Comparison of ENCODE assay signal across 1 cellular context in genomic region chr1:9428601-9429368, GRCh38.
TF ChIP-seq lines count a peak whose summit lies in the region.

No MANE protein-coding gene starts in this region.

TF ChIP-seq in WTC11, 78 proteins besides CTCF, POLR2A, EP300 and RAD21 (continued from another document):
- TF ChIP-seq USF2 (CRISPR knock-in tag; IDR thresholded peaks at IDR 0.05), result peak; percentile 94
- TF ChIP-seq FOXP4 (CRISPR knock-in tag; IDR thresholded peaks at IDR 0.05), result 0 out of 2 replicates have a peak, but pooled peaks have one; percentile 28
- no peak for TF ChIP-seq E2F1 (CRISPR knock-in tag; IDR thresholded peaks at IDR 0.05)
- TF ChIP-seq, protein P1, sequence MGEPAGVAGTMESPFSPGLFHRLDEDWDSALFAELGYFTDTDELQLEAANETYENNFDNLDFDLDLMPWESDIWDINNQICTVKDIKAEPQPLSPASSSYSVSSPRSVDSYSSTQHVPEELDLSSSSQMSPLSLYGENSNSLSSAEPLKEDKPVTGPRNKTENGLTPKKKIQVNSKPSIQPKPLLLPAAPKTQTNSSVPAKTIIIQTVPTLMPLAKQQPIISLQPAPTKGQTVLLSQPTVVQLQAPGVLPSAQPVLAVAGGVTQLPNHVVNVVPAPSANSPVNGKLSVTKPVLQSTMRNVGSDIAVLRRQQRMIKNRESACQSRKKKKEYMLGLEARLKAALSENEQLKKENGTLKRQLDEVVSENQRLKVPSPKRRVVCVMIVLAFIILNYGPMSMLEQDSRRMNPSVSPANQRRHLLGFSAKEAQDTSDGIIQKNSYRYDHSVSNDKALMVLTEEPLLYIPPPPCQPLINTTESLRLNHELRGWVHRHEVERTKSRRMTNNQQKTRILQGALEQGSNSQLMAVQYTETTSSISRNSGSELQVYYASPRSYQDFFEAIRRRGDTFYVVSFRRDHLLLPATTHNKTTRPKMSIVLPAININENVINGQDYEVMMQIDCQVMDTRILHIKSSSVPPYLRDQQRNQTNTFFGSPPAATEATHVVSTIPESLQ (CRISPR knock-in tag; IDR thresholded peaks at IDR 0.05), result no peak
- TF ChIP-seq ELF4 (CRISPR knock-in tag; IDR thresholded peaks at IDR 0.05; ENCODE audit: low read depth), result no peak
- TF ChIP-seq, protein P2, sequence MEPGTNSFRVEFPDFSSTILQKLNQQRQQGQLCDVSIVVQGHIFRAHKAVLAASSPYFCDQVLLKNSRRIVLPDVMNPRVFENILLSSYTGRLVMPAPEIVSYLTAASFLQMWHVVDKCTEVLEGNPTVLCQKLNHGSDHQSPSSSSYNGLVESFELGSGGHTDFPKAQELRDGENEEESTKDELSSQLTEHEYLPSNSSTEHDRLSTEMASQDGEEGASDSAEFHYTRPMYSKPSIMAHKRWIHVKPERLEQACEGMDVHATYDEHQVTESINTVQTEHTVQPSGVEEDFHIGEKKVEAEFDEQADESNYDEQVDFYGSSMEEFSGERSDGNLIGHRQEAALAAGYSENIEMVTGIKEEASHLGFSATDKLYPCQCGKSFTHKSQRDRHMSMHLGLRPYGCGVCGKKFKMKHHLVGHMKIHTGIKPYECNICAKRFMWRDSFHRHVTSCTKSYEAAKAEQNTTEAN (CRISPR knock-in tag; IDR thresholded peaks at IDR 0.05), result no peak
- TF ChIP-seq RELA (CRISPR knock-in tag; IDR thresholded peaks at IDR 0.05; ENCODE audit: borderline replicate concordance), result no peak
- no peak for TF ChIP-seq NR2C2 (CRISPR knock-in tag; IDR thresholded peaks at IDR 0.05)
- TF ChIP-seq FOXK1 (CRISPR knock-in tag; IDR thresholded peaks at IDR 0.05), result peak; percentile 94
- TF ChIP-seq IRF1 (CRISPR knock-in tag; IDR thresholded peaks at IDR 0.05), result 0 out of 2 replicates have a peak, but pooled peaks have one; percentile 42
- no peak for TF ChIP-seq NFATC4 (CRISPR knock-in tag; IDR thresholded peaks at IDR 0.05)
